21 cellular contexts compared by ENCODE assay signal in the genomic region with DNA sequence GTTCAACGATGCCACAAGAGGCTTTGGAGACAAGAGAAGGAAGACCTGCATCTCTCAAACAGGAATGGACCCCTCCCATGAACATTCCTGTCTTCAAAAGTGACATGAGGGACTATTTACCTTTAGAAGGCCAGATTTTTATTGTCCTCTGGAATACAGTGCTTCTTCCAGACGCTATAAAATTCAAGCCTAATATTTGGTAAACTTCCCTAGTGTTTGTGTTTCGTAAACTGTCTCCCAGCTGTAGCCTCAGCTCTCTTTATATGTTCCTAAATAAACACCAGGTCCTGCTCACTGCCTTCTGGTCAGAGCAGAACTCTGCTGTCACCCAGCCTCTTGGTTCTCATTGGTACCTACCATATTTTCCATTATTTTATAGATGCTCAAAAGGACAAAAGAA.
DNase-seq lines count a peak whose midpoint lies in the region; ATAC-seq and TF ChIP-seq lines count a peak whose summit lies in the region.
"Had no signal": no experiment of that assay in that cellular context is flagged by ENCODE, and none has a peak within 500 bp of the region (broad histone marks: within the 10 kb centered on the region; RNA-seq: fewer than 3 reads in every experiment).

No MANE protein-coding gene starts in this region.

- no peak overlapping the region for H2AFZ ChIP-seq in PC-3 (ENCODE audit: low read length)

- no peak for TF ChIP-seq EP300 in transverse colon (IDR thresholded peaks at IDR 0.05; ENCODE audit: low read depth)

- peak overlapping the region; percentile 23; the same call in 1 of the 2 replicates for H3K4me2 ChIP-seq in PC-3 (ENCODE audit: low read length)
- H3K4me2 ChIP-seq: SK-N-SH had no signal

- peaks cover 53% of the 10 kb centered on the region for H3K4me1 Mint-ChIP-seq in mesothelial cell of epicardium
- no peaks in the 10 kb centered on the region for H3K4me1 Mint-ChIP-seq in activated T-helper 2 cell treated with anti-CD3 and anti-CD28 coated beads, Interferon-gamma antibody, Interleukin-2, Interleukin-4, amounts not matched to agents 10 μg/mL and 5 μg/mL and 100 μg/mL, durations not matched to agents 14 hours and 24 hours and 36 hours (ENCODE audit: low read depth)

- no peaks in the 10 kb centered on the region for H3K36me3 ChIP-seq in PC-3 (ENCODE audit: low read depth, low read length)
- H3K36me3 ChIP-seq in transverse colon = no peaks in the 10 kb centered on the region
- H3K36me3 ChIP-seq: ascending aorta, MG63, upper lobe of right lung had no signal

- TF ChIP-seq CTCF in PC-3 (conservative IDR thresholded peaks at IDR 0.05; ENCODE audit: low read depth, low read length) (no peak), mesothelial cell of epicardium (IDR thresholded peaks at IDR 0.05; ENCODE audit: unreplicated experiment) (no peak), transverse colon (IDR thresholded peaks at IDR 0.05) (no peak)

- no peaks in the 10 kb centered on the region for H4K20me1 ChIP-seq in PC-3 (ENCODE audit: low read length)

- POLR2A ChIA-PET in PC-3 (lab: Charles Lee; ENCODE audit: unreplicated experiment) = no interaction called here

- no peak for TF ChIP-seq POLR2A in transverse colon (IDR thresholded peaks at IDR 0.05)

- ATAC-seq in PC-3 (peak; percentile 39), GM21717 (IDR thresholded peaks at IDR 0.05; ENCODE audit: unreplicated experiment) (no peak)
- ATAC-seq: T-helper 17 cell, upper lobe of right lung had no signal

- in situ Hi-C loops in transverse colon (cut with MboI; ENCODE audit: low pct_ligation_motif_present in 1 of 4, low pct_unique_long_range_greater_than_20kb in 1 of 4, low sequenced_read_pairs in 3 of 4) = no loop called here

- no peaks in the 10 kb centered on the region for H3K9me2 ChIP-seq in PC-3 (replicated peaks; ENCODE audit: low read length)
- H3K9me2 ChIP-seq: SK-N-SH had no signal

- CTCF ChIA-PET in PC-3 (lab: Charles Lee) = interaction anchor here (0.7 kb wide), 1 partner anchor 259 kb away, joined by 3 read pairs; no protein-coding TSS in a partner anchor

- peak; percentile 28 for DNase-seq in NCI-H345 (lab: John Stamatoyannopoulos, UW)
- DNase-seq in NCI-H345 treated with DMSO at 0.1 percent for 48 hours (lab: John Stamatoyannopoulos, UW; ENCODE audit: unreplicated experiment) = no peak
- peak; percentile 53 for DNase-seq in PC-3
- DNase-seq in mesothelial cell of epicardium (ENCODE audit: low spot score in 2 of 2, unreplicated experiment in 2 of 2) = no peak
- DNase-seq in transverse colon = no peak
- no peak for DNase-seq in NCI-H128 (lab: John Stamatoyannopoulos, UW; ENCODE audit: unreplicated experiment)
- DNase-seq in activated T-helper 2 cell treated with anti-CD3 and anti-CD28 coated beads, Interferon-gamma antibody, Interleukin-2, Interleukin-4, amounts not matched to agents 10 μg/mL and 5 μg/mL and 100 μg/mL, durations not matched to agents 14 hours and 24 hours and 36 hours (ENCODE audit: low spot score) = no peak
- DNase-seq: caudate nucleus, COR-L47, dermis blood vessel endothelial cell, NCI-H1436, NCI-H2107, SK-N-SH, T-helper 17 cell, upper lobe of right lung had no signal

- H3K36me3 Mint-ChIP-seq in mesothelial cell of epicardium = peaks cover 11% of the 10 kb centered on the region
- no peaks in the 10 kb centered on the region for H3K36me3 Mint-ChIP-seq in activated T-helper 2 cell treated with anti-CD3 and anti-CD28 coated beads, Interferon-gamma antibody, Interleukin-2, Interleukin-4, amounts not matched to agents 10 μg/mL and 5 μg/mL and 100 μg/mL, durations not matched to agents 14 hours and 24 hours and 36 hours (ENCODE audit: low read depth)
- H3K36me3 Mint-ChIP-seq: activated naive CD8-positive, alpha-beta T cell had no signal

- no peaks in the 10 kb centered on the region for H3K27me3 Mint-ChIP-seq in mesothelial cell of epicardium (ENCODE audit: low read depth)
- H3K27me3 Mint-ChIP-seq in activated T-helper 2 cell treated with anti-CD3 and anti-CD28 coated beads, Interferon-gamma antibody, Interleukin-2, Interleukin-4, amounts not matched to agents 10 μg/mL and 5 μg/mL and 100 μg/mL, durations not matched to agents 14 hours and 24 hours and 36 hours (ENCODE audit: low read depth) = no peaks in the 10 kb centered on the region

- H3K9me3 Mint-ChIP-seq in mesothelial cell of epicardium = peaks cover 8% of the 10 kb centered on the region
- no peaks in the 10 kb centered on the region for H3K9me3 Mint-ChIP-seq in activated T-helper 2 cell treated with anti-CD3 and anti-CD28 coated beads, Interferon-gamma antibody, Interleukin-2, Interleukin-4, amounts not matched to agents 10 μg/mL and 5 μg/mL and 100 μg/mL, durations not matched to agents 14 hours and 24 hours and 36 hours

- H3K4me3 Mint-ChIP-seq in mesothelial cell of epicardium = no peak overlapping the region
- no peak overlapping the region for H3K4me3 Mint-ChIP-seq in activated T-helper 2 cell treated with anti-CD3 and anti-CD28 coated beads, Interferon-gamma antibody, Interleukin-2, Interleukin-4, amounts not matched to agents 10 μg/mL and 5 μg/mL and 100 μg/mL, durations not matched to agents 14 hours and 24 hours and 36 hours (ENCODE audit: low read depth)
- H3K4me3 Mint-ChIP-seq: activated naive CD8-positive, alpha-beta T cell; T-helper 17 cell had no signal

- peaks cover 17% of the 10 kb centered on the region for H3F3A ChIP-seq in PC-3 (ENCODE audit: low read length, unreplicated experiment)

- intact Hi-C loops in PC-3 (cut with micrococcal nuclease) (loop anchor here (2.0 to 5.0 kb wide), 3 partner anchors 92 to 282 kb away; no protein-coding TSS in a partner anchor), transverse colon (cut with DNase I; ENCODE audit: low total_unique reads) (no loop called here)
- intact Hi-C loops in activated T-helper 2 cell treated with anti-CD3 and anti-CD28 coated beads, Interferon-gamma antibody, Interleukin-2, Interleukin-4, amounts not matched to agents 10 μg/mL and 5 μg/mL and 100 μg/mL, durations not matched to agents 14 hours and 24 hours and 36 hours (cut with micrococcal nuclease) = no loop called here

- no peaks in the 10 kb centered on the region for H3K27me3 ChIP-seq in PC-3 (ENCODE audit: low read length)
- no peaks in the 10 kb centered on the region for H3K27me3 ChIP-seq in transverse colon
- H3K27me3 ChIP-seq: ascending aorta, MG63, upper lobe of right lung had no signal

- 10 to 32% methylated on average over 3 of the region's 3 CpGs for WGBS in transverse colon (ENCODE audit: low coverage in 1 of 2), 2 donors

- H3K9me3 ChIP-seq in PC-3 (ENCODE audit: low read length) = no peaks in the 10 kb centered on the region
- no peaks in the 10 kb centered on the region for H3K9me3 ChIP-seq in transverse colon
- H3K9me3 ChIP-seq: ascending aorta, SK-N-SH, upper lobe of right lung had no signal

- H3K4me1 ChIP-seq in PC-3 (ENCODE audit: insufficient read depth, low read length) (peaks cover 56% of the 10 kb centered on the region), transverse colon (peaks cover 21 to 78% (median 65%) of the 10 kb centered on the region in 4 donors)

- BruUV-seq in PC-3 (replicated peaks; lab: Mats Ljungman, UMichigan) = no TSS peak

- H3K27ac ChIP-seq in PC-3 (ENCODE audit: low read length) (no peak overlapping the region), transverse colon (peak overlapping the region; percentile 5 to 89 (median 48))
- H3K27ac ChIP-seq: ascending aorta, upper lobe of right lung had no signal

- no peaks in the 10 kb centered on the region for H3K79me2 ChIP-seq in PC-3 (ENCODE audit: low read length)

- H3K27ac Mint-ChIP-seq in mesothelial cell of epicardium = peak overlapping the region; percentile 32
- H3K27ac Mint-ChIP-seq in activated T-helper 2 cell treated with anti-CD3 and anti-CD28 coated beads, Interferon-gamma antibody, Interleukin-2, Interleukin-4, amounts not matched to agents 10 μg/mL and 5 μg/mL and 100 μg/mL, durations not matched to agents 14 hours and 24 hours and 36 hours = no peak overlapping the region
- H3K27ac Mint-ChIP-seq: activated naive CD8-positive, alpha-beta T cell; T-helper 17 cell had no signal

- H3K4me3 ChIP-seq in PC-3 (ENCODE audit: low read length) (no peak overlapping the region), transverse colon (no peak overlapping the region)
- H3K4me3 ChIP-seq: ascending aorta, K562, MG63, skin epidermis, upper lobe of right lung had no signal

- no peak overlapping the region for H3K9ac ChIP-seq in PC-3 (ENCODE audit: low read length)
- H3K9ac ChIP-seq: SK-N-SH had no signal

Comparison
In these comparisons a context has a peak if more than half of its experiments do, and no peak if none do; other contexts are left out.
1. DNase-seq: peak in NCI-H345 (single experiment) and PC-3 (single experiment); none in NCI-H345 treated with DMSO at 0.1 percent for 48 hours (single experiment), mesothelial cell of epicardium (0 of 2), transverse colon (single experiment), NCI-H128 (single experiment) and activated T-helper 2 cell treated with anti-CD3 and anti-CD28 coated beads, Interferon-gamma antibody, Interleukin-2, Interleukin-4, amounts not matched to agents 10 μg/mL and 5 μg/mL and 100 μg/mL, durations not matched to agents 14 hours and 24 hours and 36 hours (single experiment).